In genomic region chr9:131836021-131836420, GRCh38 we compare ENCODE assay signal across 25 cellular contexts.
"Had no signal": no experiment of that assay in that cellular context is flagged by ENCODE, and none has a peak within 500 bp of the region (broad histone marks: within the 10 kb centered on the region; RNA-seq: fewer than 3 reads in every experiment).

No MANE protein-coding gene starts in this region.

- H3K4me3 ChIP-seq: breast epithelium, K562 had no signal

- H3K36me3 ChIP-seq: breast epithelium had no signal

- ATAC-seq: K562, Panc1 had no signal

- DNase-seq: activated CD4-positive, alpha-beta memory T cell treated with anti-CD3 and anti-CD28 coated beads for 36 hours; activated CD4-positive, alpha-beta T cell treated with anti-CD3 and anti-CD28 coated beads for 48 hours; activated CD4-positive, CD25-positive, alpha-beta regulatory T cell treated with anti-CD3 and anti-CD28 coated beads, Interleukin-2, amount 50 U/mL, for 72 hours; activated gamma-delta T cell treated with Interleukin-2 at 50 U/mL for 16 hours; activated naive CD4-positive, alpha-beta T cell treated with anti-CD3 and anti-CD28 coated beads, Interleukin-2, amount 10 ng/mL, durations not matched to agents 7 days and 5 days; activated naive CD8-positive, alpha-beta T cell treated with anti-CD3 and anti-CD28 coated beads for 36 hours; activated T-cell treated with anti-CD3 and anti-CD28 coated beads for 4 hours; activated T-cell treated with anti-CD3 and anti-CD28 coated beads, Interleukin-2, amount 50 U/mL, for 48 hours; Karpas-422; MM.1S; NCI-H1105; NCI-H1436; NCI-H1694 treated with DMSO at 0.1 percent for 48 hours; NCI-H2029 treated with DMSO at 0.1 percent for 48 hours; NCI-H345; NCI-H510A; NCI-H526 treated with DMSO at 0.1 percent for 48 hours; NCI-H82; NK-92 treated with Interleukin-12 subunit alpha and Interleukin-12 subunit beta, amount 100 ng/mL, for 24 hours; OCI-M1; RPMI8226; SHP77 had no signal

- H3K4me1 ChIP-seq: breast epithelium had no signal

- FAIRE-seq: K562 had no signal

- H3K27ac ChIP-seq: breast epithelium had no signal
